Comparison of ENCODE assay signal across 1 cellular context in the genomic region with DNA sequence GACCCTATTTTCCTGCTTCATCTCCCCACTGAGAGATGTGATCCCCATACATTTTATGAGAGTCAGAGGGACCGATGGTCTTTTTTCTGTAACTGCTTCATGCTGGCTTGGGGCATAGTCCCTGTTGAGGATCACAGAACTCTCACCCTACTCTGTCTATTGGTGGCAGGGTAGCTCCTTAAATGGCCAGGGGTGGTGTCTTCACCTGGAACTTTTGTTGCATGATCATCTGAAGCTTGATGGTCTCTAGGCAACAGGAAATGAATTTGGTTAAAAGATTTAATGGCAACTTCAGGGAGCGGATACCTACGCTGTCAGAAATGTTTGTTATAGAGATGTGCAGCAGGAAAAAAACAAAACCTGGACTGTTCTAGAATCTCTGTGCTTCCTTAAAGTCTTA.
TF ChIP-seq lines count a peak whose summit lies in the region.

No MANE protein-coding gene starts in this region.

TF ChIP-seq in WTC11, 78 proteins besides CTCF, POLR2A, EP300 and RAD21 (continued from another document):
- TF ChIP-seq, protein P1, sequence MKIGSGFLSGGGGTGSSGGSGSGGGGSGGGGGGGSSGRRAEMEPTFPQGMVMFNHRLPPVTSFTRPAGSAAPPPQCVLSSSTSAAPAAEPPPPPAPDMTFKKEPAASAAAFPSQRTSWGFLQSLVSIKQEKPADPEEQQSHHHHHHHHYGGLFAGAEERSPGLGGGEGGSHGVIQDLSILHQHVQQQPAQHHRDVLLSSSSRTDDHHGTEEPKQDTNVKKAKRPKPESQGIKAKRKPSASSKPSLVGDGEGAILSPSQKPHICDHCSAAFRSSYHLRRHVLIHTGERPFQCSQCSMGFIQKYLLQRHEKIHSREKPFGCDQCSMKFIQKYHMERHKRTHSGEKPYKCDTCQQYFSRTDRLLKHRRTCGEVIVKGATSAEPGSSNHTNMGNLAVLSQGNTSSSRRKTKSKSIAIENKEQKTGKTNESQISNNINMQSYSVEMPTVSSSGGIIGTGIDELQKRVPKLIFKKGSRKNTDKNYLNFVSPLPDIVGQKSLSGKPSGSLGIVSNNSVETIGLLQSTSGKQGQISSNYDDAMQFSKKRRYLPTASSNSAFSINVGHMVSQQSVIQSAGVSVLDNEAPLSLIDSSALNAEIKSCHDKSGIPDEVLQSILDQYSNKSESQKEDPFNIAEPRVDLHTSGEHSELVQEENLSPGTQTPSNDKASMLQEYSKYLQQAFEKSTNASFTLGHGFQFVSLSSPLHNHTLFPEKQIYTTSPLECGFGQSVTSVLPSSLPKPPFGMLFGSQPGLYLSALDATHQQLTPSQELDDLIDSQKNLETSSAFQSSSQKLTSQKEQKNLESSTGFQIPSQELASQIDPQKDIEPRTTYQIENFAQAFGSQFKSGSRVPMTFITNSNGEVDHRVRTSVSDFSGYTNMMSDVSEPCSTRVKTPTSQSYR (CRISPR knock-in tag; IDR thresholded peaks at IDR 0.05): no peak
- TF ChIP-seq, protein P2, sequence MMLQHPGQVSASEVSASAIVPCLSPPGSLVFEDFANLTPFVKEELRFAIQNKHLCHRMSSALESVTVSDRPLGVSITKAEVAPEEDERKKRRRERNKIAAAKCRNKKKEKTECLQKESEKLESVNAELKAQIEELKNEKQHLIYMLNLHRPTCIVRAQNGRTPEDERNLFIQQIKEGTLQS (CRISPR knock-in tag; conservative IDR thresholded peaks at IDR 0.05): no peak
- TF ChIP-seq ZNF317 (CRISPR knock-in tag; IDR thresholded peaks at IDR 0.05; ENCODE audit: borderline replicate concordance, low read depth) (no peak), NR3C1 (CRISPR knock-in tag; conservative IDR thresholded peaks at IDR 0.05; ENCODE audit: low read depth) (no peak), CREM (CRISPR knock-in tag; IDR thresholded peaks at IDR 0.05) (no peak), IRF2 (CRISPR knock-in tag; IDR thresholded peaks at IDR 0.05; ENCODE audit: borderline replicate concordance, low read depth) (no peak), ZNF423 (CRISPR knock-in tag; IDR thresholded peaks at IDR 0.05) (no peak), JUN (CRISPR knock-in tag; IDR thresholded peaks at IDR 0.05) (no peak), HMGA2 (CRISPR knock-in tag; IDR thresholded peaks at IDR 0.05) (no peak)
- TF ChIP-seq, protein P3, sequence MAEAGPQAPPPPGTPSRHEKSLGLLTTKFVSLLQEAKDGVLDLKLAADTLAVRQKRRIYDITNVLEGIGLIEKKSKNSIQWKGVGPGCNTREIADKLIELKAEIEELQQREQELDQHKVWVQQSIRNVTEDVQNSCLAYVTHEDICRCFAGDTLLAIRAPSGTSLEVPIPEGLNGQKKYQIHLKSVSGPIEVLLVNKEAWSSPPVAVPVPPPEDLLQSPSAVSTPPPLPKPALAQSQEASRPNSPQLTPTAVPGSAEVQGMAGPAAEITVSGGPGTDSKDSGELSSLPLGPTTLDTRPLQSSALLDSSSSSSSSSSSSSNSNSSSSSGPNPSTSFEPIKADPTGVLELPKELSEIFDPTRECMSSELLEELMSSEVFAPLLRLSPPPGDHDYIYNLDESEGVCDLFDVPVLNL (CRISPR knock-in tag; IDR thresholded peaks at IDR 0.05; ENCODE audit: borderline replicate concordance, low read depth): no peak
- TF ChIP-seq, protein P4, sequence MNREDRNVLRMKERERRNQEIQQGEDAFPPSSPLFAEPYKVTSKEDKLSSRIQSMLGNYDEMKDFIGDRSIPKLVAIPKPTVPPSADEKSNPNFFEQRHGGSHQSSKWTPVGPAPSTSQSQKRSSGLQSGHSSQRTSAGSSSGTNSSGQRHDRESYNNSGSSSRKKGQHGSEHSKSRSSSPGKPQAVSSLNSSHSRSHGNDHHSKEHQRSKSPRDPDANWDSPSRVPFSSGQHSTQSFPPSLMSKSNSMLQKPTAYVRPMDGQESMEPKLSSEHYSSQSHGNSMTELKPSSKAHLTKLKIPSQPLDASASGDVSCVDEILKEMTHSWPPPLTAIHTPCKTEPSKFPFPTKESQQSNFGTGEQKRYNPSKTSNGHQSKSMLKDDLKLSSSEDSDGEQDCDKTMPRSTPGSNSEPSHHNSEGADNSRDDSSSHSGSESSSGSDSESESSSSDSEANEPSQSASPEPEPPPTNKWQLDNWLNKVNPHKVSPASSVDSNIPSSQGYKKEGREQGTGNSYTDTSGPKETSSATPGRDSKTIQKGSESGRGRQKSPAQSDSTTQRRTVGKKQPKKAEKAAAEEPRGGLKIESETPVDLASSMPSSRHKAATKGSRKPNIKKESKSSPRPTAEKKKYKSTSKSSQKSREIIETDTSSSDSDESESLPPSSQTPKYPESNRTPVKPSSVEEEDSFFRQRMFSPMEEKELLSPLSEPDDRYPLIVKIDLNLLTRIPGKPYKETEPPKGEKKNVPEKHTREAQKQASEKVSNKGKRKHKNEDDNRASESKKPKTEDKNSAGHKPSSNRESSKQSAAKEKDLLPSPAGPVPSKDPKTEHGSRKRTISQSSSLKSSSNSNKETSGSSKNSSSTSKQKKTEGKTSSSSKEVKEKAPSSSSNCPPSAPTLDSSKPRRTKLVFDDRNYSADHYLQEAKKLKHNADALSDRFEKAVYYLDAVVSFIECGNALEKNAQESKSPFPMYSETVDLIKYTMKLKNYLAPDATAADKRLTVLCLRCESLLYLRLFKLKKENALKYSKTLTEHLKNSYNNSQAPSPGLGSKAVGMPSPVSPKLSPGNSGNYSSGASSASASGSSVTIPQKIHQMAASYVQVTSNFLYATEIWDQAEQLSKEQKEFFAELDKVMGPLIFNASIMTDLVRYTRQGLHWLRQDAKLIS (CRISPR knock-in tag; IDR thresholded peaks at IDR 0.05; ENCODE audit: borderline replicate concordance): no peak
- TF ChIP-seq, protein P5, sequence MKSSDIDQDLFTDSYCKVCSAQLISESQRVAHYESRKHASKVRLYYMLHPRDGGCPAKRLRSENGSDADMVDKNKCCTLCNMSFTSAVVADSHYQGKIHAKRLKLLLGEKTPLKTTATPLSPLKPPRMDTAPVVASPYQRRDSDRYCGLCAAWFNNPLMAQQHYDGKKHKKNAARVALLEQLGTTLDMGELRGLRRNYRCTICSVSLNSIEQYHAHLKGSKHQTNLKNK (CRISPR knock-in tag; IDR thresholded peaks at IDR 0.05): no peak
